In the genomic region with DNA sequence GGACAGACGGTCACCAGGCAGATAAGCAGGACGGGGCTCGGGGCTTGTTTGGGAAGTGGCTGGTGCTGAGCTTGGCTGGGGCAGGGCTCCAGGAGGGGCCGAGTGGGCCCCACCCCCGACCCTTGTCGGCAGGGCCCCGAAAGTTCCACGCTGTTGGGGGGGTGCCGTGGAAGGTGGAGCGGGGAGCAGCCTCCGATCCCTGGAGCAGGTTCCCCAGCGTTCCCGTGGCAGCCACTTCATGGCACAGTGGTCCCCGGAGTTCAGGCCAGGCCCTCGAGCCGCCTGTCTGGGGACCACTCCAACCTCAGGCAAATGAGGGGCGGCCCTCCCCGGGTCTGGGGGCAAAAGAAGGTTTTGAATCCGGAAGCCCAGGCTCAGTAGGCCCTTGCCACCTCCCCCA, we compare ENCODE assay signal across 17 cellular contexts. TPM values are rescaled to one million over a fixed set of nuclear protein-coding genes. Genes with fewer than 3 reads are reported as not detected.
A peak's percentile ranks its signal among the peaks of the same experiment; 100 is the strongest.
DNase-seq lines count a peak whose midpoint lies in the region; ATAC-seq and TF ChIP-seq lines count a peak whose summit lies in the region.
"Had no signal": no experiment of that assay in that cellular context is flagged by ENCODE, and none has a peak within 500 bp of the region (broad histone marks: within the 10 kb centered on the region; RNA-seq: fewer than 3 reads in every experiment).

No MANE protein-coding gene starts in this region.

- H3K4me3 ChIP-seq in mucosa of stomach (ENCODE audit: low read length) = no peak overlapping the region
- H3K4me3 ChIP-seq: BLaER1 treated with 17β-estradiol and CSF1 and Interleukin-3, amounts not matched to agents 10 nM and 100 nM; GM23338; hepatocyte; lung; neural progenitor cell; SJSA1 had no signal

- H3K4me3 Mint-ChIP-seq in HFFc6 (no peak overlapping the region), brain (no peak overlapping the region)
- H3K4me3 Mint-ChIP-seq: GM23338, neural progenitor cell had no signal

- peaks cover 79% of the 10 kb centered on the region for H3K4me1 ChIP-seq in mucosa of stomach (ENCODE audit: control insufficient read depth, insufficient read depth, low read length)

- no peaks in the 10 kb centered on the region for H3K9me3 ChIP-seq in mucosa of stomach (ENCODE audit: control insufficient read depth, low read length)
- H3K9me3 ChIP-seq: BLaER1 treated with 17β-estradiol and CSF1 and Interleukin-3, amounts not matched to agents 10 nM and 100 nM; SJSA1 had no signal

- ATAC-seq in HG03139 (IDR thresholded peaks at IDR 0.05; ENCODE audit: unreplicated experiment) (no peak), HG03460 (IDR thresholded peaks at IDR 0.05; ENCODE audit: unreplicated experiment) (no peak), GM21367 (IDR thresholded peaks at IDR 0.05; ENCODE audit: unreplicated experiment) (no peak)
- ATAC-seq: GM23338 had no signal

- no peaks in the 10 kb centered on the region for H3K27me3 ChIP-seq in mucosa of stomach (ENCODE audit: control insufficient read depth, insufficient read depth, low read length)
- H3K27me3 ChIP-seq: hepatocyte, neural progenitor cell, SJSA1 had no signal

- H3K9ac ChIP-seq in mucosa of stomach (ENCODE audit: low read length) = peak overlapping the region; percentile 22
- H3K9ac ChIP-seq: neural progenitor cell had no signal

- H3K27ac ChIP-seq in temporal lobe (ENCODE audit: low read depth, low read length) = peak overlapping the region; percentile 85
- H3K27ac ChIP-seq: BLaER1 treated with 17β-estradiol and CSF1 and Interleukin-3, amounts not matched to agents 10 nM and 100 nM; hepatocyte; HL-60; neural progenitor cell; SJSA1 had no signal

- peaks cover 18% of the 10 kb centered on the region for H3K27me3 Mint-ChIP-seq in HFFc6 (ENCODE audit: insufficient read depth)
- peaks cover 3% of the 10 kb centered on the region for H3K27me3 Mint-ChIP-seq in brain

- H3K36me3 ChIP-seq in mucosa of stomach (ENCODE audit: control insufficient read depth, insufficient read depth, low read length) = peaks cover 42% of the 10 kb centered on the region
- H3K36me3 ChIP-seq: neural progenitor cell had no signal

- H3K27ac Mint-ChIP-seq in HFFc6 (peak overlapping the region; percentile 58), brain (peak overlapping the region in 3 of 5 experiments; percentile 71 to 91 (median 81))
- H3K27ac Mint-ChIP-seq: GM23338, neural progenitor cell had no signal

- no peak for TF ChIP-seq CTCF in HFFc6 (IDR thresholded peaks at IDR 0.05)
- TF ChIP-seq CTCF in brain (conservative IDR thresholded peaks at IDR 0.05) = no peak

- H3K4me1 Mint-ChIP-seq in HFFc6 (ENCODE audit: low read depth) = peaks cover 25% of the 10 kb centered on the region
- peaks cover 23% of the 10 kb centered on the region for H3K4me1 Mint-ChIP-seq in brain
- H3K4me1 Mint-ChIP-seq: GM23338 had no signal

- H3K36me3 Mint-ChIP-seq in HFFc6 (ENCODE audit: low read depth) = peaks cover 5% of the 10 kb centered on the region; the same call in 1 of the 2 replicates
- H3K36me3 Mint-ChIP-seq in brain = no peaks in the 10 kb centered on the region
- H3K36me3 Mint-ChIP-seq: neural progenitor cell had no signal

- DNase-seq in HFFc6 (no peak), NK-92 (lab: John Stamatoyannopoulos, UW; ENCODE audit: unreplicated experiment) (no peak)
- DNase-seq: NCI-H2081 treated with DMSO at 0.1 percent for 48 hours; stimulated activated CD4-positive, alpha-beta T cell treated with anti-CD3 and anti-CD28 coated beads, Interleukin-15, amount 100 ng/mL, for 24 hours had no signal

- no peaks in the 10 kb centered on the region for H3K9me3 Mint-ChIP-seq in HFFc6
- no peaks in the 10 kb centered on the region for H3K9me3 Mint-ChIP-seq in brain
- H3K9me3 Mint-ChIP-seq: GM23338, neural progenitor cell had no signal

RNA-seq across cellular contexts. Expression of gene PPARA, which starts 46.7 kb away (rescaled TPM):
- total RNA-seq in HFFc6 (2021; fragmentation: NEBNext Ultra II Directional; extraction: Animal tissue kit (Norgen Biotek cat#: 25700)) = 10 to 100 TPM; 14.1 to 16.0 (median 15.1) TPM
- 8.4 TPM for polyA plus RNA-seq in brain (ENCODE audit: insufficient read depth, low read depth, low replicate concordance)
- 4.9 TPM for total RNA-seq in temporal lobe
